In the genomic region with DNA sequence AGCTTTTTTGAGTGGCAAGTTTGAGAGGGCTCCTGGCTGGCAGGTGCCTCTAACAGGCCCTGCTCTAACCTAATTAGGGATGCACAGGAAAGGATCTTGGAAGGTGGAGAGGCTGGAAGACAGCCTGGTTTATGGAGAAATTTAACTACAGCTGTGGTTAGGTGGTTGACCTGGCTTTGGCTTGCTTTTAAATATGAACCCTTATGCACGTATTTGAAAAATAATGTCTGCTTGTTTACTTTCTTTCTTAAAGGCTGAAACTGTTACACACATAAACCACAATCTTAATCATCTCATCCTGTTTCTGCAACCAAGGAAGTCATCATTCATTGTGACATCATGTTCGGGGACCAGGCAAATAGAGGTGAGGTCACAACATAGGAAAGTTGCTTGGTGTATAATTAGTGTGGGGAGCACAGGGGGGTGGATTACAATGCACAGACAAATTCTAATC, we compare ENCODE assay signal across 2 cellular contexts.
TF ChIP-seq lines count a peak whose summit lies in the region.

No MANE protein-coding gene starts in this region.

TF ChIP-seq in SK-N-SH, 30 proteins besides CTCF, POLR2A, EP300 and RAD21:
- TF ChIP-seq MEF2A (IDR thresholded peaks at IDR 0.05; ENCODE audit: borderline replicate concordance, low read depth) (no peak), TCF12 (IDR thresholded peaks at IDR 0.05) (peak; percentile 15; the same call in 1 of the 2 replicates), FOSL2 (IDR thresholded peaks at IDR 0.05; ENCODE audit: borderline replicate concordance, low read depth) (peak; percentile 51; the same call in 1 of the 2 replicates), JUND (IDR thresholded peaks at IDR 0.05) (0 out of 2 replicates have a peak, but pooled peaks have one; percentile 6), PBX3 (IDR thresholded peaks at IDR 0.05) (peak; percentile 77)
- TF ChIP-seq, protein P1, sequence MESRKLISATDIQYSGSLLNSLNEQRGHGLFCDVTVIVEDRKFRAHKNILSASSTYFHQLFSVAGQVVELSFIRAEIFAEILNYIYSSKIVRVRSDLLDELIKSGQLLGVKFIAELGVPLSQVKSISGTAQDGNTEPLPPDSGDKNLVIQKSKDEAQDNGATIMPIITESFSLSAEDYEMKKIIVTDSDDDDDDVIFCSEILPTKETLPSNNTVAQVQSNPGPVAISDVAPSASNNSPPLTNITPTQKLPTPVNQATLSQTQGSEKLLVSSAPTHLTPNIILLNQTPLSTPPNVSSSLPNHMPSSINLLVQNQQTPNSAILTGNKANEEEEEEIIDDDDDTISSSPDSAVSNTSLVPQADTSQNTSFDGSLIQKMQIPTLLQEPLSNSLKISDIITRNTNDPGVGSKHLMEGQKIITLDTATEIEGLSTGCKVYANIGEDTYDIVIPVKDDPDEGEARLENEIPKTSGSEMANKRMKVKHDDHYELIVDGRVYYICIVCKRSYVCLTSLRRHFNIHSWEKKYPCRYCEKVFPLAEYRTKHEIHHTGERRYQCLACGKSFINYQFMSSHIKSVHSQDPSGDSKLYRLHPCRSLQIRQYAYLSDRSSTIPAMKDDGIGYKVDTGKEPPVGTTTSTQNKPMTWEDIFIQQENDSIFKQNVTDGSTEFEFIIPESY (IDR thresholded peaks at IDR 0.05; ENCODE audit: borderline replicate concordance, low read depth), result no peak

TF ChIP-seq in GM12878, 131 proteins besides CTCF, POLR2A, EP300 and RAD21 (continues in another document):
- TF ChIP-seq, protein P2, sequence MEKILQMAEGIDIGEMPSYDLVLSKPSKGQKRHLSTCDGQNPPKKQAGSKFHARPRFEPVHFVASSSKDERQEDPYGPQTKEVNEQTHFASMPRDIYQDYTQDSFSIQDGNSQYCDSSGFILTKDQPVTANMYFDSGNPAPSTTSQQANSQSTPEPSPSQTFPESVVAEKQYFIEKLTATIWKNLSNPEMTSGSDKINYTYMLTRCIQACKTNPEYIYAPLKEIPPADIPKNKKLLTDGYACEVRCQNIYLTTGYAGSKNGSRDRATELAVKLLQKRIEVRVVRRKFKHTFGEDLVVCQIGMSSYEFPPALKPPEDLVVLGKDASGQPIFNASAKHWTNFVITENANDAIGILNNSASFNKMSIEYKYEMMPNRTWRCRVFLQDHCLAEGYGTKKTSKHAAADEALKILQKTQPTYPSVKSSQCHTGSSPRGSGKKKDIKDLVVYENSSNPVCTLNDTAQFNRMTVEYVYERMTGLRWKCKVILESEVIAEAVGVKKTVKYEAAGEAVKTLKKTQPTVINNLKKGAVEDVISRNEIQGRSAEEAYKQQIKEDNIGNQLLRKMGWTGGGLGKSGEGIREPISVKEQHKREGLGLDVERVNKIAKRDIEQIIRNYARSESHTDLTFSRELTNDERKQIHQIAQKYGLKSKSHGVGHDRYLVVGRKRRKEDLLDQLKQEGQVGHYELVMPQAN (conservative IDR thresholded peaks at IDR 0.05), result no peak
- TF ChIP-seq RELB (IDR thresholded peaks at IDR 0.05; ENCODE audit: low read depth) (peak; percentile 60), NFXL1 (IDR thresholded peaks at IDR 0.05; ENCODE audit: borderline replicate concordance) (no peak), USF2 (IDR thresholded peaks at IDR 0.05; ENCODE audit: borderline replicate concordance, low read depth, low read length) (no peak), BCL3 (IDR thresholded peaks at IDR 0.05; ENCODE audit: borderline replicate concordance, insufficient read depth, low read depth, low read length, poor library complexity, severe bottlenecking) (no peak), MYC (IDR thresholded peaks at IDR 0.05; ENCODE audit: insufficient read depth, insufficient read length, insufficient replicate concordance, low read length, severe bottlenecking) (no peak), ZNF217 (IDR thresholded peaks at IDR 0.05) (no peak), HCFC1 (IDR thresholded peaks at IDR 0.05; ENCODE audit: low read length) (no peak), SIN3A (IDR thresholded peaks at IDR 0.05; ENCODE audit: low read depth, low read length) (no peak), NR2F1 (conservative IDR thresholded peaks at IDR 0.05) (0 out of 2 replicates have a peak, but pooled peaks have one; percentile 36), PML (IDR thresholded peaks at IDR 0.05; ENCODE audit: low read length) (no peak), DPF2 (IDR thresholded peaks at IDR 0.05) (peak; percentile 52; the same call in 1 of the 2 replicates), CBFB (IDR thresholded peaks at IDR 0.05; ENCODE audit: low read depth) (no peak), SMAD5 (IDR thresholded peaks at IDR 0.05; ENCODE audit: low read depth) (no peak), NRF1 (conservative IDR thresholded peaks at IDR 0.05; ENCODE audit: low read depth, low read length) (no peak), HSF1 (IDR thresholded peaks at IDR 0.05; ENCODE audit: low read depth, low read length) (no peak), FOXK2 (IDR thresholded peaks at IDR 0.05) (peak; percentile 87), ASH2L (IDR thresholded peaks at IDR 0.05; ENCODE audit: borderline replicate concordance, low read depth) (no peak), SPI1 (IDR thresholded peaks at IDR 0.05; ENCODE audit: borderline replicate concordance, insufficient read depth, low read depth, low read length) (no peak), BCLAF1 (IDR thresholded peaks at IDR 0.05) (no peak), ZNF622 (IDR thresholded peaks at IDR 0.05) (no peak), CREM (IDR thresholded peaks at IDR 0.05; ENCODE audit: low read depth) (peak; percentile 93), RELA (IDR thresholded peaks at IDR 0.05; ENCODE audit: borderline replicate concordance, partially characterized antibody) (no peak), KLF5 (IDR thresholded peaks at IDR 0.05; ENCODE audit: partially characterized antibody) (no peak)
- TF ChIP-seq, protein P3, sequence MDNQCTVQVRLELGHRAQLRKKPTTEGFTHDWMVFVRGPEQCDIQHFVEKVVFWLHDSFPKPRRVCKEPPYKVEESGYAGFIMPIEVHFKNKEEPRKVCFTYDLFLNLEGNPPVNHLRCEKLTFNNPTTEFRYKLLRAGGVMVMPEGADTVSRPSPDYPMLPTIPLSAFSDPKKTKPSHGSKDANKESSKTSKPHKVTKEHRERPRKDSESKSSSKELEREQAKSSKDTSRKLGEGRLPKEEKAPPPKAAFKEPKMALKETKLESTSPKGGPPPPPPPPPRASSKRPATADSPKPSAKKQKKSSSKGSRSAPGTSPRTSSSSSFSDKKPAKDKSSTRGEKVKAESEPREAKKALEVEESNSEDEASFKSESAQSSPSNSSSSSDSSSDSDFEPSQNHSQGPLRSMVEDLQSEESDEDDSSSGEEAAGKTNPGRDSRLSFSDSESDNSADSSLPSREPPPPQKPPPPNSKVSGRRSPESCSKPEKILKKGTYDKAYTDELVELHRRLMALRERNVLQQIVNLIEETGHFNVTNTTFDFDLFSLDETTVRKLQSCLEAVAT (IDR thresholded peaks at IDR 0.05), result 0 out of 2 replicates have a peak, but pooled peaks have one; percentile 48
- TF ChIP-seq, protein P4, sequence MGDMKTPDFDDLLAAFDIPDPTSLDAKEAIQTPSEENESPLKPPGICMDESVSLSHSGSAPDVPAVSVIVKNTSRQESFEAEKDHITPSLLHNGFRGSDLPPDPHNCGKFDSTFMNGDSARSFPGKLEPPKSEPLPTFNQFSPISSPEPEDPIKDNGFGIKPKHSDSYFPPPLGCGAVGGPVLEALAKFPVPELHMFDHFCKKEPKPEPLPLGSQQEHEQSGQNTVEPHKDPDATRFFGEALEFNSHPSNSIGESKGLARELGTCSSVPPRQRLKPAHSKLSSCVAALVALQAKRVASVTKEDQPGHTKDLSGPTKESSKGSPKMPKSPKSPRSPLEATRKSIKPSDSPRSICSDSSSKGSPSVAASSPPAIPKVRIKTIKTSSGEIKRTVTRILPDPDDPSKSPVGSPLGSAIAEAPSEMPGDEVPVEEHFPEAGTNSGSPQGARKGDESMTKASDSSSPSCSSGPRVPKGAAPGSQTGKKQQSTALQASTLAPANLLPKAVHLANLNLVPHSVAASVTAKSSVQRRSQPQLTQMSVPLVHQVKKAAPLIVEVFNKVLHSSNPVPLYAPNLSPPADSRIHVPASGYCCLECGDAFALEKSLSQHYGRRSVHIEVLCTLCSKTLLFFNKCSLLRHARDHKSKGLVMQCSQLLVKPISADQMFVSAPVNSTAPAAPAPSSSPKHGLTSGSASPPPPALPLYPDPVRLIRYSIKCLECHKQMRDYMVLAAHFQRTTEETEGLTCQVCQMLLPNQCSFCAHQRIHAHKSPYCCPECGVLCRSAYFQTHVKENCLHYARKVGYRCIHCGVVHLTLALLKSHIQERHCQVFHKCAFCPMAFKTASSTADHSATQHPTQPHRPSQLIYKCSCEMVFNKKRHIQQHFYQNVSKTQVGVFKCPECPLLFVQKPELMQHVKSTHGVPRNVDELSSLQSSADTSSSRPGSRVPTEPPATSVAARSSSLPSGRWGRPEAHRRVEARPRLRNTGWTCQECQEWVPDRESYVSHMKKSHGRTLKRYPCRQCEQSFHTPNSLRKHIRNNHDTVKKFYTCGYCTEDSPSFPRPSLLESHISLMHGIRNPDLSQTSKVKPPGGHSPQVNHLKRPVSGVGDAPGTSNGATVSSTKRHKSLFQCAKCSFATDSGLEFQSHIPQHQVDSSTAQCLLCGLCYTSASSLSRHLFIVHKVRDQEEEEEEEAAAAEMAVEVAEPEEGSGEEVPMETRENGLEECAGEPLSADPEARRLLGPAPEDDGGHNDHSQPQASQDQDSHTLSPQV (IDR thresholded peaks at IDR 0.05), result no peak
- TF ChIP-seq, protein P5, sequence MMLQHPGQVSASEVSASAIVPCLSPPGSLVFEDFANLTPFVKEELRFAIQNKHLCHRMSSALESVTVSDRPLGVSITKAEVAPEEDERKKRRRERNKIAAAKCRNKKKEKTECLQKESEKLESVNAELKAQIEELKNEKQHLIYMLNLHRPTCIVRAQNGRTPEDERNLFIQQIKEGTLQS (IDR thresholded peaks at IDR 0.05; ENCODE audit: borderline replicate concordance, extremely low read depth, low read depth, low read length), result no peak
